16 cellular contexts compared by ENCODE assay signal in genomic region chr3:55692958-55693558, GRCh38.
DNase-seq lines count a peak whose midpoint lies in the region; ATAC-seq and TF ChIP-seq lines count a peak whose summit lies in the region.
"Had no signal": no experiment of that assay in that cellular context is flagged by ENCODE, and none has a peak within 500 bp of the region (broad histone marks: within the 10 kb centered on the region; RNA-seq: fewer than 3 reads in every experiment).

No MANE protein-coding gene starts in this region.

- DNase-seq in Daoy (ENCODE audit: low read depth): peak; percentile 26
- peak; percentile 39 for DNase-seq in M059J (ENCODE audit: low read depth)
- peak; percentile 58 for DNase-seq in astrocyte of the spinal cord (ENCODE audit: low read depth, low spot score)
- DNase-seq in left lung: no peak
- no peak for DNase-seq in ovary
- no peak for DNase-seq in glutamatergic neuron
- DNase-seq: activated CD4-positive, alpha-beta T cell treated with anti-CD3 and anti-CD28 coated beads for 48 hours; DMS79; immature natural killer cell; SHP77 treated with DMSO at 0.1 percent for 48 hours; stimulated activated CD4-positive, alpha-beta T cell treated with anti-CD3 and anti-CD28 coated beads, Interleukin-2, amount 100 ng/mL, for 24 hours; testis had no signal

- H3K36me3 ChIP-seq in left lung: no peaks in the 10 kb centered on the region
- no peaks in the 10 kb centered on the region for H3K36me3 ChIP-seq in ovary
- H3K36me3 ChIP-seq: right atrium auricular region had no signal

- H3K4me1 ChIP-seq in left lung (no peaks in the 10 kb centered on the region), ovary (ENCODE audit: insufficient read depth) (peaks cover 2% of the 10 kb centered on the region)
- H3K4me1 ChIP-seq: right atrium auricular region, testis had no signal

- peaks cover 9% of the 10 kb centered on the region for H3K4me1 Mint-ChIP-seq in glutamatergic neuron (ENCODE audit: low read depth, unreplicated experiment)
- H3K4me1 Mint-ChIP-seq: immature natural killer cell had no signal

- intact Hi-C loops in left lung (cut with DNase I): no loop called here
- intact Hi-C loops in ovary (cut with DNase I): no loop called here

- H3K27ac ChIP-seq in left lung: no peak overlapping the region
- H3K27ac ChIP-seq in ovary: no peak overlapping the region
- H3K27ac ChIP-seq: right atrium auricular region, testis had no signal

- H3K9me3 Mint-ChIP-seq in glutamatergic neuron (ENCODE audit: unreplicated experiment): no peaks in the 10 kb centered on the region

- in situ Hi-C loops in astrocyte of the spinal cord (cut with HindIII; ENCODE audit: low sequenced_read_pairs): no loop called here

- no peaks in the 10 kb centered on the region for H3K36me3 Mint-ChIP-seq in glutamatergic neuron (ENCODE audit: unreplicated experiment)
- H3K36me3 Mint-ChIP-seq: immature natural killer cell had no signal

- H3K4me3 ChIP-seq in astrocyte of the spinal cord (ENCODE audit: low read depth, low read length) (no peak overlapping the region), left lung (no peak overlapping the region), ovary (no peak overlapping the region)
- H3K4me3 ChIP-seq: right atrium auricular region, testis had no signal

- WGBS in ovary, 3 donors: 34 to 45% (median 38%) methylated on average over 2 of the region's 2 CpGs

- TF ChIP-seq CTCF in astrocyte of the spinal cord (IDR thresholded peaks at IDR 0.05; ENCODE audit: low read depth, low read length) (no peak), left lung (IDR thresholded peaks at IDR 0.05) (no peak), ovary (IDR thresholded peaks at IDR 0.05) (no peak), glutamatergic neuron (IDR thresholded peaks at IDR 0.05; ENCODE audit: partially characterized antibody, unreplicated experiment) (no peak)

- H3K27ac Mint-ChIP-seq in glutamatergic neuron (ENCODE audit: unreplicated experiment): no peak overlapping the region
- H3K27ac Mint-ChIP-seq: activated naive CD4-positive, alpha-beta T cell treated with anti-CD3 and anti-CD28 coated beads, Interleukin-2, amount 50 U/mL, for 72 hours; immature natural killer cell had no signal

- no peak overlapping the region for H3K4me3 Mint-ChIP-seq in glutamatergic neuron (ENCODE audit: unreplicated experiment)
- H3K4me3 Mint-ChIP-seq: immature natural killer cell had no signal

- H3K27me3 ChIP-seq in left lung: no peaks in the 10 kb centered on the region
- H3K27me3 ChIP-seq in ovary: no peaks in the 10 kb centered on the region
- H3K27me3 ChIP-seq: right atrium auricular region, testis had no signal

- H3K9me3 ChIP-seq in left lung (no peaks in the 10 kb centered on the region), ovary (no peaks in the 10 kb centered on the region)
- H3K9me3 ChIP-seq: right atrium auricular region, testis had no signal

- no peak for TF ChIP-seq EP300 in ovary (IDR thresholded peaks at IDR 0.05)

- no peaks in the 10 kb centered on the region for H3K27me3 Mint-ChIP-seq in glutamatergic neuron (ENCODE audit: unreplicated experiment)

- ATAC-seq in left lung (peak; percentile 7), HG03159 (IDR thresholded peaks at IDR 0.05; ENCODE audit: unreplicated experiment) (no peak), HG03354 (IDR thresholded peaks at IDR 0.05; ENCODE audit: poor library complexity, severe bottlenecking, unreplicated experiment) (no peak)
- ATAC-seq: activated naive CD4-positive, alpha-beta T cell treated with anti-CD3 and anti-CD28 coated beads, Interleukin-2, amount 50 U/mL, for 72 hours had no signal

- TF ChIP-seq POLR2A in ovary (IDR thresholded peaks at IDR 0.05): no peak

Comparison
In these comparisons a context has a peak if more than half of its experiments do, and no peak if none do; other contexts are left out.
1. DNase-seq: peak in Daoy (single experiment), M059J (single experiment) and astrocyte of the spinal cord (single experiment); none in left lung (0 of 2), ovary (0 of 5) and glutamatergic neuron (single experiment).